In the genomic region with DNA sequence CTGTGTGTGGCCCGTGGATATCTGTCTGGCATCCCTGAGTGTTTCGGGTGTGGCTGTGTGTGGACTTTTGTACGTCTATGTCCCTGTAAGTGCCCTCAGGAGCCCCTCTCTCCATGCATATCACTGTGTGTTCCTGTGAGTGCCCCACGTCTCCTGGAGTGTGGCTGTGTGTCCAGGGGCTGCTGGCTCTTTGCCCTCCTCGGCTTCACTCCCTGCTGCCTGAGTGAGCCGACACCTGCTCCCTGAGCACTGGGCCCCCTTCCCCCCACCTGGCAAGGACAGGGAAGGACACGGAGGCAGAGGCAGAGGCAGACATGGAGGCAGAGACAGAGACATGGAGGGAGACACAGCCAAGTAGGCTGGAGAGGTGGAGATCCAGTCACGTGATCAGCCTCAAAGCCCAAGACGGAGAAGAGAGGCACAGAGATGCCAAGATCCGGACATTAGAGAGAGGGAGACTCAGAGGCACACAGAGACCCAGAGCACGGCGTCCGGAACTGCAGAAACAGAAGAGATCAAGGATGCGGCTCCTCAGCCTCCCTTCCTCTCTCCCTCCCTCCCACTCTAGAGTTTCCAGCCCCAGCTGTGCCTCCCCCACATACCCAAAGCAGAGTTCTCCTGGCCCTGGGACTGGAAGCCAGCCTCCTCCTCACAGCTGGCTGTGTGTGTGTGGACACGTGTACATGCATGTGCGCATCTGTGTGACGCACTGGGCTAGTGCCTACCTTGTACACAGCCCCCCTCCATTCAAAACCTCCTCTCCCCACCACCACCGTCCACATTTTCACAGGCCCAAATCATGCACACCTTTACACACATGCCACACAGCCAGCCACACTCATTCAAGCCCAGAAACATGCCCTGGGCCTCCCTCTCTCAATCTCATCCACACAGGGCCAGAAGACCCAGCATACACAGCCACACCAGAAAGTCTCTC, we compare ENCODE assay signal across 1 cellular context.
TF ChIP-seq lines count a peak whose summit lies in the region.

No MANE protein-coding gene starts in this region.

TF ChIP-seq in H1, 55 proteins besides CTCF, POLR2A, EP300 and RAD21:
- no peak for TF ChIP-seq BCL11A (IDR thresholded peaks at IDR 0.05; ENCODE audit: low read depth in 2 of 2, low read length in 2 of 2)
- no peak for TF ChIP-seq SP1 (IDR thresholded peaks at IDR 0.05; ENCODE audit: low read depth, low read length)
- TF ChIP-seq SUZ12 (IDR thresholded peaks at IDR 0.05; ENCODE audit: low read length): no peak
- peak; percentile 36 for TF ChIP-seq CTBP2 (IDR thresholded peaks at IDR 0.05; ENCODE audit: borderline replicate concordance, insufficient read depth, insufficient read length, low read length)
- TF ChIP-seq FOSL1 (IDR thresholded peaks at IDR 0.05; ENCODE audit: insufficient read depth, low read depth, low read length): no peak
- TF ChIP-seq TBP (IDR thresholded peaks at IDR 0.05; ENCODE audit: low read depth, low read length): no peak
- TF ChIP-seq, protein P1, sequence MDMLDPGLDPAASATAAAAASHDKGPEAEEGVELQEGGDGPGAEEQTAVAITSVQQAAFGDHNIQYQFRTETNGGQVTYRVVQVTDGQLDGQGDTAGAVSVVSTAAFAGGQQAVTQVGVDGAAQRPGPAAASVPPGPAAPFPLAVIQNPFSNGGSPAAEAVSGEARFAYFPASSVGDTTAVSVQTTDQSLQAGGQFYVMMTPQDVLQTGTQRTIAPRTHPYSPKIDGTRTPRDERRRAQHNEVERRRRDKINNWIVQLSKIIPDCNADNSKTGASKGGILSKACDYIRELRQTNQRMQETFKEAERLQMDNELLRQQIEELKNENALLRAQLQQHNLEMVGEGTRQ (IDR thresholded peaks at IDR 0.05; ENCODE audit: low read length): peak; percentile 88
- TF ChIP-seq JUND (IDR thresholded peaks at IDR 0.05; ENCODE audit: low read length): no peak
- TF ChIP-seq, protein P2, sequence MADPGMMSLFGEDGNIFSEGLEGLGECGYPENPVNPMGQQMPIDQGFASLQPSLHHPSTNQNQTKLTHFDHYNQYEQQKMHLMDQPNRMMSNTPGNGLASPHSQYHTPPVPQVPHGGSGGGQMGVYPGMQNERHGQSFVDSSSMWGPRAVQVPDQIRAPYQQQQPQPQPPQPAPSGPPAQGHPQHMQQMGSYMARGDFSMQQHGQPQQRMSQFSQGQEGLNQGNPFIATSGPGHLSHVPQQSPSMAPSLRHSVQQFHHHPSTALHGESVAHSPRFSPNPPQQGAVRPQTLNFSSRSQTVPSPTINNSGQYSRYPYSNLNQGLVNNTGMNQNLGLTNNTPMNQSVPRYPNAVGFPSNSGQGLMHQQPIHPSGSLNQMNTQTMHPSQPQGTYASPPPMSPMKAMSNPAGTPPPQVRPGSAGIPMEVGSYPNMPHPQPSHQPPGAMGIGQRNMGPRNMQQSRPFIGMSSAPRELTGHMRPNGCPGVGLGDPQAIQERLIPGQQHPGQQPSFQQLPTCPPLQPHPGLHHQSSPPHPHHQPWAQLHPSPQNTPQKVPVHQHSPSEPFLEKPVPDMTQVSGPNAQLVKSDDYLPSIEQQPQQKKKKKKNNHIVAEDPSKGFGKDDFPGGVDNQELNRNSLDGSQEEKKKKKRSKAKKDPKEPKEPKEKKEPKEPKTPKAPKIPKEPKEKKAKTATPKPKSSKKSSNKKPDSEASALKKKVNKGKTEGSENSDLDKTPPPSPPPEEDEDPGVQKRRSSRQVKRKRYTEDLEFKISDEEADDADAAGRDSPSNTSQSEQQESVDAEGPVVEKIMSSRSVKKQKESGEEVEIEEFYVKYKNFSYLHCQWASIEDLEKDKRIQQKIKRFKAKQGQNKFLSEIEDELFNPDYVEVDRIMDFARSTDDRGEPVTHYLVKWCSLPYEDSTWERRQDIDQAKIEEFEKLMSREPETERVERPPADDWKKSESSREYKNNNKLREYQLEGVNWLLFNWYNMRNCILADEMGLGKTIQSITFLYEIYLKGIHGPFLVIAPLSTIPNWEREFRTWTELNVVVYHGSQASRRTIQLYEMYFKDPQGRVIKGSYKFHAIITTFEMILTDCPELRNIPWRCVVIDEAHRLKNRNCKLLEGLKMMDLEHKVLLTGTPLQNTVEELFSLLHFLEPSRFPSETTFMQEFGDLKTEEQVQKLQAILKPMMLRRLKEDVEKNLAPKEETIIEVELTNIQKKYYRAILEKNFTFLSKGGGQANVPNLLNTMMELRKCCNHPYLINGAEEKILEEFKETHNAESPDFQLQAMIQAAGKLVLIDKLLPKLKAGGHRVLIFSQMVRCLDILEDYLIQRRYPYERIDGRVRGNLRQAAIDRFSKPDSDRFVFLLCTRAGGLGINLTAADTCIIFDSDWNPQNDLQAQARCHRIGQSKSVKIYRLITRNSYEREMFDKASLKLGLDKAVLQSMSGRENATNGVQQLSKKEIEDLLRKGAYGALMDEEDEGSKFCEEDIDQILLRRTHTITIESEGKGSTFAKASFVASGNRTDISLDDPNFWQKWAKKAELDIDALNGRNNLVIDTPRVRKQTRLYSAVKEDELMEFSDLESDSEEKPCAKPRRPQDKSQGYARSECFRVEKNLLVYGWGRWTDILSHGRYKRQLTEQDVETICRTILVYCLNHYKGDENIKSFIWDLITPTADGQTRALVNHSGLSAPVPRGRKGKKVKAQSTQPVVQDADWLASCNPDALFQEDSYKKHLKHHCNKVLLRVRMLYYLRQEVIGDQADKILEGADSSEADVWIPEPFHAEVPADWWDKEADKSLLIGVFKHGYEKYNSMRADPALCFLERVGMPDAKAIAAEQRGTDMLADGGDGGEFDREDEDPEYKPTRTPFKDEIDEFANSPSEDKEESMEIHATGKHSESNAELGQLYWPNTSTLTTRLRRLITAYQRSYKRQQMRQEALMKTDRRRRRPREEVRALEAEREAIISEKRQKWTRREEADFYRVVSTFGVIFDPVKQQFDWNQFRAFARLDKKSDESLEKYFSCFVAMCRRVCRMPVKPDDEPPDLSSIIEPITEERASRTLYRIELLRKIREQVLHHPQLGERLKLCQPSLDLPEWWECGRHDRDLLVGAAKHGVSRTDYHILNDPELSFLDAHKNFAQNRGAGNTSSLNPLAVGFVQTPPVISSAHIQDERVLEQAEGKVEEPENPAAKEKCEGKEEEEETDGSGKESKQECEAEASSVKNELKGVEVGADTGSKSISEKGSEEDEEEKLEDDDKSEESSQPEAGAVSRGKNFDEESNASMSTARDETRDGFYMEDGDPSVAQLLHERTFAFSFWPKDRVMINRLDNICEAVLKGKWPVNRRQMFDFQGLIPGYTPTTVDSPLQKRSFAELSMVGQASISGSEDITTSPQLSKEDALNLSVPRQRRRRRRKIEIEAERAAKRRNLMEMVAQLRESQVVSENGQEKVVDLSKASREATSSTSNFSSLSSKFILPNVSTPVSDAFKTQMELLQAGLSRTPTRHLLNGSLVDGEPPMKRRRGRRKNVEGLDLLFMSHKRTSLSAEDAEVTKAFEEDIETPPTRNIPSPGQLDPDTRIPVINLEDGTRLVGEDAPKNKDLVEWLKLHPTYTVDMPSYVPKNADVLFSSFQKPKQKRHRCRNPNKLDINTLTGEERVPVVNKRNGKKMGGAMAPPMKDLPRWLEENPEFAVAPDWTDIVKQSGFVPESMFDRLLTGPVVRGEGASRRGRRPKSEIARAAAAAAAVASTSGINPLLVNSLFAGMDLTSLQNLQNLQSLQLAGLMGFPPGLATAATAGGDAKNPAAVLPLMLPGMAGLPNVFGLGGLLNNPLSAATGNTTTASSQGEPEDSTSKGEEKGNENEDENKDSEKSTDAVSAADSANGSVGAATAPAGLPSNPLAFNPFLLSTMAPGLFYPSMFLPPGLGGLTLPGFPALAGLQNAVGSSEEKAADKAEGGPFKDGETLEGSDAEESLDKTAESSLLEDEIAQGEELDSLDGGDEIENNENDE (IDR thresholded peaks at IDR 0.05; ENCODE audit: insufficient replicate concordance, low read length): no peak
- no peak for TF ChIP-seq RXRA (IDR thresholded peaks at IDR 0.05; ENCODE audit: insufficient read depth, low read depth, low read length)
- TF ChIP-seq SAP30 (IDR thresholded peaks at IDR 0.05; ENCODE audit: insufficient read depth, insufficient replicate concordance, low read length): no peak
- no peak for TF ChIP-seq SP4 (IDR thresholded peaks at IDR 0.05; ENCODE audit: low read length)
- TF ChIP-seq KDM5A (IDR thresholded peaks at IDR 0.05; ENCODE audit: low read length): no peak
- TF ChIP-seq POU5F1 (IDR thresholded peaks at IDR 0.05; ENCODE audit: low read depth, low read length): no peak
- no peak for TF ChIP-seq CBX8 (IDR thresholded peaks at IDR 0.05; ENCODE audit: borderline replicate concordance, low read depth, low read length)
- TF ChIP-seq, protein P3, sequence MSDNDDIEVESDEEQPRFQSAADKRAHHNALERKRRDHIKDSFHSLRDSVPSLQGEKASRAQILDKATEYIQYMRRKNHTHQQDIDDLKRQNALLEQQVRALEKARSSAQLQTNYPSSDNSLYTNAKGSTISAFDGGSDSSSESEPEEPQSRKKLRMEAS (IDR thresholded peaks at IDR 0.05): no peak
